10 cellular contexts compared by ENCODE assay signal in genomic region chr20:44714102-44714700, GRCh38. TPM values are rescaled to one million over a fixed set of nuclear protein-coding genes. Genes with fewer than 3 reads are reported as not detected.
DNase-seq lines count a peak whose midpoint lies in the region; ATAC-seq and TF ChIP-seq lines count a peak whose summit lies in the region.
"Had no signal": no experiment of that assay in that cellular context is flagged by ENCODE, and none has a peak within 500 bp of the region (broad histone marks: within the 10 kb centered on the region; RNA-seq: fewer than 3 reads in every experiment).

No MANE protein-coding gene starts in this region.

- H3K27me3 Mint-ChIP-seq in GM23338 (ENCODE audit: insufficient read depth, low read depth, poor library complexity), result peaks cover 10% of the 10 kb centered on the region

- H3K9me2 ChIP-seq in GM23338 (ENCODE audit: insufficient read depth), result no peaks in the 10 kb centered on the region

- H4K20me1 ChIP-seq in IMR-90 (ENCODE audit: insufficient read depth, low read length) (no peaks in the 10 kb centered on the region; the same call in 1 of the 2 replicates), GM23338 (replicated peaks; ENCODE audit: insufficient read depth) (no peaks in the 10 kb centered on the region)

- H3K4me3 ChIP-seq in IMR-90 (ENCODE audit: insufficient read depth, low read depth, low read length), result no peak overlapping the region
- peak overlapping the region; percentile 68 for H3K4me3 ChIP-seq in coronary artery
- H3K4me3 ChIP-seq in liver (ENCODE audit: low read depth in 1 of 3, low read length in 3 of 3), result no peak overlapping the region
- H3K4me3 ChIP-seq in stomach, result no peak overlapping the region
- no peak overlapping the region for H3K4me3 ChIP-seq in GM23338

- H3K56ac ChIP-seq in IMR-90 (ENCODE audit: extremely low read depth, insufficient read depth, low read length), result no peak overlapping the region

- H3K36me3 Mint-ChIP-seq in activated naive CD4-positive, alpha-beta T cell treated with anti-CD3 and anti-CD28 coated beads, Interleukin-2, amount 50 U/mL, for 72 hours, result no peaks in the 10 kb centered on the region
- no peaks in the 10 kb centered on the region for H3K36me3 Mint-ChIP-seq in GM23338 (ENCODE audit: low read depth)

- in situ Hi-C loops in IMR-90 (cut with MboI; ENCODE audit: low sequenced_read_pairs), result no loop called here

- peak overlapping the region; percentile 20; the same call in 1 of the 2 replicates for H3K4ac ChIP-seq in IMR-90 (ENCODE audit: low read depth, low read length)

- peak overlapping the region in 1 of 2 donors; percentile 42 for H3K27ac Mint-ChIP-seq in activated naive CD4-positive, alpha-beta T cell treated with anti-CD3 and anti-CD28 coated beads, Interleukin-2, amount 50 U/mL, for 72 hours
- H3K27ac Mint-ChIP-seq in GM23338, result no peak overlapping the region

- no peak for TF ChIP-seq RAD21 in IMR-90 (IDR thresholded peaks at IDR 0.05; ENCODE audit: low read length)
- TF ChIP-seq RAD21 in liver (IDR thresholded peaks at IDR 0.05), result no peak

- ATAC-seq in IMR-90 (ENCODE audit: low read depth), result peak; percentile 21
- ATAC-seq in activated naive CD4-positive, alpha-beta T cell treated with anti-CD3 and anti-CD28 coated beads, Interleukin-2, amount 50 U/mL, for 72 hours, result no peak
- no peak for ATAC-seq in HG03520 (IDR thresholded peaks at IDR 0.05; ENCODE audit: unreplicated experiment)
- no peak for ATAC-seq in GM21526 (IDR thresholded peaks at IDR 0.05; ENCODE audit: low FRiP score, unreplicated experiment)
- no peak for ATAC-seq in GM23338

- H2BK15ac ChIP-seq in IMR-90 (ENCODE audit: low read depth, low read length), result peak overlapping the region; percentile 62; the same call in 2 of the 3 replicates

- BruUV-seq in IMR-90 (replicated peaks; lab: Mats Ljungman, UMichigan), result no TSS peak

- no peaks in the 10 kb centered on the region for H3F3A ChIP-seq in GM23338 (replicated peaks; ENCODE audit: low read depth)

- no peak overlapping the region; the same call in 1 of the 2 replicates for H3K23ac ChIP-seq in IMR-90 (ENCODE audit: low read depth, low read length)

- H3K14ac ChIP-seq in IMR-90 (replicated peaks; ENCODE audit: low read depth, low read length), result no peak overlapping the region

- H3K4me1 Mint-ChIP-seq in GM23338, result no peaks in the 10 kb centered on the region

- no peak for DNase-seq in IMR-90
- peak; percentile 95 for DNase-seq in coronary artery (ENCODE audit: low spot score)
- DNase-seq in stomach, result peak; percentile 44
- DNase-seq in activated naive CD4-positive, alpha-beta T cell treated with anti-CD3 and anti-CD28 coated beads, Interleukin-2, amount 50 U/mL, for 72 hours (ENCODE audit: low spot score in 2 of 2), result no peak
- no peak for DNase-seq in GM23338 (ENCODE audit: low spot score)
- DNase-seq: NCI-H524 had no signal

- H3K18ac ChIP-seq in IMR-90 (ENCODE audit: low read depth, low read length), result peak overlapping the region; percentile 22; the same call in 1 of the 2 replicates

- H4K8ac ChIP-seq in IMR-90 (ENCODE audit: low read depth in 2 of 2, low read length in 2 of 2), result no peak overlapping the region

- peaks cover 21% of the 10 kb centered on the region for H3K27me3 ChIP-seq in IMR-90 (ENCODE audit: control insufficient read depth, insufficient read depth, low read length)
- H3K27me3 ChIP-seq in liver (ENCODE audit: control insufficient read depth in 4 of 4, insufficient read depth in 4 of 4, low read length in 3 of 4), result no peaks in the 10 kb centered on the region
- H3K27me3 ChIP-seq in stomach, result no peaks in the 10 kb centered on the region
- H3K27me3 ChIP-seq in GM23338 (ENCODE audit: insufficient read depth), result no peaks in the 10 kb centered on the region

- H3K27ac ChIP-seq in IMR-90 (ENCODE audit: insufficient read depth, low read length) (no peak overlapping the region), coronary artery (peak overlapping the region; percentile 96 to 97), liver (ENCODE audit: low read depth in 1 of 2, low read length in 2 of 2) (no peak overlapping the region), stomach (peak overlapping the region; percentile 40 to 77 (median 71)), GM23338 (ENCODE audit: low read depth) (no peak overlapping the region)

- TF ChIP-seq EP300 in stomach (IDR thresholded peaks at IDR 0.05), result peak; percentile 95

- H2AK5ac ChIP-seq in IMR-90 (ENCODE audit: low read depth, low read length), result peak overlapping the region; percentile 74

- no peak for TF ChIP-seq CTCF in IMR-90 (conservative IDR thresholded peaks at IDR 0.05; ENCODE audit: low read depth, low read length)
- TF ChIP-seq CTCF in coronary artery (IDR thresholded peaks at IDR 0.05), result no peak
- TF ChIP-seq CTCF in liver (IDR thresholded peaks at IDR 0.05; ENCODE audit: low read depth, low read length, missing input control), result no peak
- TF ChIP-seq CTCF in stomach (IDR thresholded peaks at IDR 0.05), result no peak
- TF ChIP-seq CTCF in GM23338 (conservative IDR thresholded peaks at IDR 0.05; ENCODE audit: low read depth in 2 of 2), result no peak

- H3K9me1 ChIP-seq in IMR-90 (ENCODE audit: insufficient read depth, low read length), result peaks cover 5% of the 10 kb centered on the region; the same call in 1 of the 2 replicates

- POLR2A ChIA-PET in IMR-90 (lab: Charles Lee; ENCODE audit: unreplicated experiment), result no interaction called here

- 0 out of 2 replicates have a peak overlapping the region, but pooled peaks have one; percentile 64 for H2BK20ac ChIP-seq in IMR-90 (ENCODE audit: low read depth, low read length)

- H2AK9ac ChIP-seq in IMR-90 (replicated peaks; ENCODE audit: low read depth, low read length, poor library complexity), result no peak overlapping the region

- dilution Hi-C loops in IMR-90 (cut with HindIII; ENCODE audit: low sequenced_read_pairs, unreplicated experiment), result no loop called here

- intact Hi-C loops in IMR-90 (cut with micrococcal nuclease) (no loop called here), stomach (cut with DNase I; ENCODE audit: low total_unique reads) (no loop called here)

- H2BK5ac ChIP-seq in IMR-90 (ENCODE audit: low read depth, low read length, poor library complexity, severe bottlenecking), result no peak overlapping the region

- CTCF ChIA-PET in IMR-90 (lab: Yijun Ruan, JAX), result no interaction called here

- TF ChIP-seq POLR2A in IMR-90 (IDR thresholded peaks at IDR 0.05; ENCODE audit: low read depth, low read length) (no peak), stomach (IDR thresholded peaks at IDR 0.05) (no peak)

- H3K36me3 ChIP-seq in IMR-90 (ENCODE audit: control insufficient read depth, insufficient read depth, low read length), result no peaks in the 10 kb centered on the region
- H3K36me3 ChIP-seq in liver (ENCODE audit: control insufficient read depth in 4 of 4, insufficient read depth in 3 of 4, low read depth in 1 of 4, low read length in 3 of 4), result no peaks in the 10 kb centered on the region
- no peaks in the 10 kb centered on the region for H3K36me3 ChIP-seq in stomach
- H3K36me3 ChIP-seq in GM23338 (ENCODE audit: insufficient read depth), result no peaks in the 10 kb centered on the region

- 67% methylated on average over 8 of the region's 13 CpGs; no CpG with 5 or more reads in 1 of the 2 experiments for WGBS in IMR-90 (ENCODE audit: extremely low coverage in 2 of 2, insufficient read length in 1 of 2), 2 experiments
- 65% methylated on average over 13 of the region's 13 CpGs for WGBS in liver
- WGBS in stomach, 5 donors, result 27 to 51% (median 41%) methylated on average over 9 to 13 of the region's 13 CpGs

- H3K9ac ChIP-seq in IMR-90 (ENCODE audit: low read depth, low read length), result no peak overlapping the region
- H3K9ac ChIP-seq in liver (ENCODE audit: low read depth in 1 of 2, low read length in 2 of 2), result no peak overlapping the region

- H3K4me3 Mint-ChIP-seq in GM23338, result no peak overlapping the region

- no peaks in the 10 kb centered on the region for H3K9me3 ChIP-seq in IMR-90 (ENCODE audit: control insufficient read depth, insufficient read depth, low read length)
- no peaks in the 10 kb centered on the region for H3K9me3 ChIP-seq in liver (ENCODE audit: control insufficient read depth in 4 of 4, low read length in 3 of 4)
- no peaks in the 10 kb centered on the region for H3K9me3 ChIP-seq in stomach

- H3K9me3 Mint-ChIP-seq in activated naive CD4-positive, alpha-beta T cell treated with anti-CD3 and anti-CD28 coated beads, Interleukin-2, amount 50 U/mL, for 72 hours, result no peaks in the 10 kb centered on the region
- no peaks in the 10 kb centered on the region for H3K9me3 Mint-ChIP-seq in GM23338

- H4K91ac ChIP-seq in IMR-90 (ENCODE audit: insufficient read depth, low read depth, low read length), result peak overlapping the region; percentile 32; the same call in 1 of the 2 replicates

- peak overlapping the region; percentile 64 for H2AFZ ChIP-seq in IMR-90 (replicated peaks; ENCODE audit: low read length, poor library complexity)
- no peak overlapping the region for H2AFZ ChIP-seq in GM23338

- no peaks in the 10 kb centered on the region for H3K79me2 ChIP-seq in GM23338 (replicated peaks; ENCODE audit: insufficient read depth)

- peak overlapping the region; percentile 2; the same call in 1 of the 2 replicates for H4K5ac ChIP-seq in IMR-90 (ENCODE audit: low read depth, low read length)

- no peaks in the 10 kb centered on the region for H3K79me1 ChIP-seq in IMR-90 (ENCODE audit: low read depth in 1 of 2, low read length in 2 of 2)

- peak overlapping the region; percentile 30; the same call in 1 of the 2 replicates for H2BK120ac ChIP-seq in IMR-90 (ENCODE audit: low read depth, low read length)

- H3K4me1 ChIP-seq in IMR-90 (ENCODE audit: control insufficient read depth, insufficient read depth, low read length) (peaks cover 19% of the 10 kb centered on the region), liver (ENCODE audit: control insufficient read depth in 4 of 4, insufficient read depth in 4 of 4, low read length in 3 of 4) (peaks cover 0 to 8% (median 0%) of the 10 kb centered on the region in 4 donors), stomach (peaks cover 21 to 40% (median 31%) of the 10 kb centered on the region in 4 donors), GM23338 (ENCODE audit: insufficient read depth) (no peaks in the 10 kb centered on the region)

- H3K4me2 ChIP-seq in IMR-90 (ENCODE audit: low read depth, low read length) (no peak overlapping the region), GM23338 (no peak overlapping the region)

RNA-seq across cellular contexts. Expression of gene CCN5, which starts 1.0 kb away (rescaled TPM):
- total RNA-seq in IMR-90 (2012; rRNA removed) (not detected in 2 replicates), liver (1 to 10 TPM in 1 of 2 donors, not detected in 1; 1.2 TPM), stomach (100 to 1,000 TPM in 1 of 5 donors, 10 to 100 TPM in 1, not detected in 3; 19.9 to 193 TPM)
- polyA plus RNA-seq in IMR-90 (2012; rRNA removed) (not detected in 2 replicates), liver (1 to 10 TPM; 1.9 to 3.6 TPM), stomach (1 to 10 TPM; 2.5 to 8.2 (median 3.4) TPM), GM23338 (2016; fragmentation: Nextera tagmentation; extraction: Ambion mirVana) (not detected in 2 replicates)
- polyA plus RNA-seq in IMR-90 (2012; cell fraction: cytosol; rRNA removed), result 0.12 TPM in 1 of 2 replicates, not detected in the other
- 0.02 and 0.13 TPM in 2 replicates for polyA plus RNA-seq in IMR-90 (2012; cell fraction: nucleus; rRNA removed; ENCODE audit: low replicate concordance)
- not detected for total RNA-seq in activated naive CD4-positive, alpha-beta T cell treated with anti-CD3 and anti-CD28 coated beads, Interleukin-2, amount 50 U/mL, for 72 hours
- total RNA-seq in GM23338 (2014; rRNA removed; shearing (Covaris generic)), result not detected in 2 replicates
- total RNA-seq: LHCN-M2 had no signal

RNA-seq across cellular contexts. Expression of gene KCNK15, which starts 31.5 kb away (rescaled TPM):
- total RNA-seq in IMR-90 (2012; rRNA removed) (not detected in 2 replicates), liver (under 1 TPM in 1 of 2 donors, not detected in 1; 0.08 TPM), stomach (1 to 10 TPM in 3 of 5 donors, not detected in 2; 1.5 to 7.7 (median 4.5) TPM)
- polyA plus RNA-seq in IMR-90 (2012; rRNA removed) (not detected in 2 replicates), liver (under 1 TPM; 0.08 to 0.11 TPM), stomach (1 to 10 TPM in 1 of 3 donors, under 1 TPM in 2; 0.46 to 2.6 (median 0.78) TPM), GM23338 (2016; fragmentation: Nextera tagmentation; extraction: Ambion mirVana) (3.3 and 4.3 TPM in 2 replicates)
- polyA plus RNA-seq in IMR-90 (2012; cell fraction: cytosol; rRNA removed), result not detected in 2 replicates
- polyA plus RNA-seq in IMR-90 (2012; cell fraction: nucleus; rRNA removed; ENCODE audit: low replicate concordance), result not detected in 2 replicates
- under 1 TPM; 0.09 to 0.37 TPM for total RNA-seq in activated naive CD4-positive, alpha-beta T cell treated with anti-CD3 and anti-CD28 coated beads, Interleukin-2, amount 50 U/mL, for 72 hours
- 0.19 and 0.63 TPM in 2 replicates for total RNA-seq in GM23338 (2014; rRNA removed; shearing (Covaris generic))
- total RNA-seq: LHCN-M2 had no signal

Comparison
In these comparisons a context has a peak if more than half of its experiments do, and no peak if none do; other contexts are left out.
1. DNase-seq: peak in coronary artery (single experiment) and stomach (single experiment); none in IMR-90 (single experiment), activated naive CD4-positive, alpha-beta T cell treated with anti-CD3 and anti-CD28 coated beads, Interleukin-2, amount 50 U/mL, for 72 hours (0 of 2) and GM23338 (single experiment).
2. H3K27ac ChIP-seq: peak in coronary artery (2 of 2) and stomach (5 of 5); none in IMR-90 (single experiment), liver (0 of 2) and GM23338 (single experiment).